19 cellular contexts compared by ENCODE assay signal in the genomic region with DNA sequence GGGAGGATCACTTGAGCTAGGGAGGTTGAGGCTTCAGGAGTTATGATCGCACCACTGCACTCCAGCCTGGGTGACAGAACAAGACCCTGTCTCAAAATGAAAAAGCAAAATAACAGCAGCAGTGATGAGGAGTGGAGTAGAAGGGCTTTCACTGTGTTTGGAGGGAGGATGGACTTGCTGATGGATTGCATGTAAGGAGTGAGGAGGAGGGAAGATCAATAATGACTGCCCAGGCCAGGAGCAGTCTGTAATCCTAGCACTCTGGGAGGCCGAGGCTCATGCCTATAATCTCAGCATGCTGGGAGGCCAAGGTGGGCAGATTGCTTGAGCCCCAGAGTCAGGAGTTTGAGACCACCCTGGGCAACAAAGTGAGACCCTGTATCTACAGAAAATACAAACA. TPM values are rescaled to one million over a fixed set of nuclear protein-coding genes. Genes with fewer than 3 reads are reported as not detected.
A peak's percentile ranks its signal among the peaks of the same experiment; 100 is the strongest.
DNase-seq lines count a peak whose midpoint lies in the region; ATAC-seq and TF ChIP-seq lines count a peak whose summit lies in the region.
"Had no signal": no experiment of that assay in that cellular context is flagged by ENCODE, and none has a peak within 500 bp of the region (broad histone marks: within the 10 kb centered on the region; RNA-seq: fewer than 3 reads in every experiment).

No MANE protein-coding gene starts in this region.

- no peaks in the 10 kb centered on the region for H3K36me3 ChIP-seq in Caco-2 (ENCODE audit: control insufficient read depth, insufficient read depth, low read length)
- H3K36me3 ChIP-seq: BE2C, BLaER1 had no signal

- DNase-seq in Caco-2 (no peak), T-helper 17 cell (no peak), osteocyte (ENCODE audit: extremely low spot score, unreplicated experiment) (peak; percentile 32), OCI-M1 (lab: John Stamatoyannopoulos, UW) (no peak)
- DNase-seq: 8988T; ACHN; BE2C; C1 segment of cervical spinal cord; Calu3; CD4-positive, alpha-beta memory T cell; CD4-positive, CD25-positive, alpha-beta regulatory T cell; CD8-positive, alpha-beta memory T cell; COR-L47; DMS79 treated with DMSO at 0.1 percent for 48 hours; GF-D8 had no signal

- no peak overlapping the region for H3K4me3 ChIP-seq in Caco-2 (ENCODE audit: low read depth, low read length)
- H3K4me3 ChIP-seq: BLaER1 had no signal

- no peaks in the 10 kb centered on the region for H3K27me3 ChIP-seq in Caco-2 (replicated peaks; ENCODE audit: control insufficient read depth, insufficient read depth, low read length)
- H3K27me3 ChIP-seq: BE2C, BLaER1 had no signal

- TF ChIP-seq CTCF in Caco-2 (IDR thresholded peaks at IDR 0.05; ENCODE audit: insufficient read depth in 1 of 2, low read depth in 1 of 2, low read length in 1 of 2, severe bottlenecking in 1 of 2, unreplicated experiment in 1 of 2) (no peak), osteocyte (IDR thresholded peaks at IDR 0.05) (no peak)

- no peaks in the 10 kb centered on the region for H3K9me3 ChIP-seq in Caco-2
- no peaks in the 10 kb centered on the region for H3K9me3 ChIP-seq in T-helper 17 cell (ENCODE audit: control insufficient read depth, low read length, poor library complexity, severe bottlenecking)
- H3K9me3 ChIP-seq: BE2C had no signal

- CTCF ChIA-PET in Caco-2 (lab: Charles Lee): no interaction called here

- peak overlapping the region; percentile 75 for H3K27ac Mint-ChIP-seq in Caco-2 (ENCODE audit: unreplicated experiment)
- H3K27ac Mint-ChIP-seq in T-helper 17 cell: no peak overlapping the region
- H3K27ac Mint-ChIP-seq in osteocyte (ENCODE audit: unreplicated experiment): no peak overlapping the region
- H3K27ac Mint-ChIP-seq: CD4-positive, CD25-positive, alpha-beta regulatory T cell; CD8-positive, alpha-beta memory T cell had no signal

- H3K36me3 Mint-ChIP-seq in Caco-2 (ENCODE audit: insufficient read depth, unreplicated experiment) (no peaks in the 10 kb centered on the region), T-helper 17 cell (ENCODE audit: low read depth) (no peaks in the 10 kb centered on the region), osteocyte (ENCODE audit: unreplicated experiment) (no peaks in the 10 kb centered on the region)
- H3K36me3 Mint-ChIP-seq: CD14-positive monocyte; CD4-positive, alpha-beta memory T cell; CD4-positive, CD25-positive, alpha-beta regulatory T cell; CD8-positive, alpha-beta memory T cell had no signal

- peaks cover 12% of the 10 kb centered on the region for H3K4me1 ChIP-seq in Caco-2
- H3K4me1 ChIP-seq: BE2C had no signal

- POLR2A ChIA-PET in Caco-2 (lab: Charles Lee): no interaction called here

- BruUV-seq in Caco-2 (replicated peaks; lab: Mats Ljungman, UMichigan): no TSS peak

- H3K4me3 Mint-ChIP-seq in Caco-2 (ENCODE audit: unreplicated experiment): no peak overlapping the region
- H3K4me3 Mint-ChIP-seq in T-helper 17 cell: peak overlapping the region; percentile 52
- no peak overlapping the region for H3K4me3 Mint-ChIP-seq in osteocyte (ENCODE audit: unreplicated experiment)
- H3K4me3 Mint-ChIP-seq: CD14-positive monocyte; CD4-positive, alpha-beta memory T cell; CD4-positive, CD25-positive, alpha-beta regulatory T cell; CD8-positive, alpha-beta memory T cell had no signal

- H3K4me1 Mint-ChIP-seq in Caco-2 (ENCODE audit: low read depth, unreplicated experiment) (peaks cover 16% of the 10 kb centered on the region), T-helper 17 cell (peaks cover 3% of the 10 kb centered on the region), osteocyte (ENCODE audit: unreplicated experiment) (no peaks in the 10 kb centered on the region)
- H3K4me1 Mint-ChIP-seq: CD4-positive, alpha-beta memory T cell; CD4-positive, CD25-positive, alpha-beta regulatory T cell; CD8-positive, alpha-beta memory T cell had no signal

- no peak for ATAC-seq in T-helper 17 cell
- ATAC-seq in GM21526 (IDR thresholded peaks at IDR 0.05; ENCODE audit: low FRiP score, unreplicated experiment): no peak
- ATAC-seq in GM18511 (IDR thresholded peaks at IDR 0.05; ENCODE audit: unreplicated experiment): no peak

- H3K27me3 Mint-ChIP-seq in Caco-2 (ENCODE audit: insufficient read depth, unreplicated experiment) (peaks cover under 1% of the 10 kb centered on the region), T-helper 17 cell (peaks cover 6% of the 10 kb centered on the region), osteocyte (ENCODE audit: unreplicated experiment) (peaks cover 16% of the 10 kb centered on the region)

- peaks cover 24% of the 10 kb centered on the region for H3K9me3 Mint-ChIP-seq in Caco-2 (ENCODE audit: unreplicated experiment)
- H3K9me3 Mint-ChIP-seq in osteocyte (ENCODE audit: unreplicated experiment): peaks cover 6% of the 10 kb centered on the region

- intact Hi-C loops in Caco-2 (cut with micrococcal nuclease; ENCODE audit: unreplicated experiment): no loop called here

RNA-seq across cellular contexts. Expression of a gene that starts 14.8 kb away (rescaled TPM):
- total RNA-seq in Caco-2 (2022): 34.5 and 39.4 TPM in 2 replicates
- 10 to 100 TPM; 32.6 to 32.8 TPM for total RNA-seq in T-helper 17 cell
- total RNA-seq in osteocyte: 19.7 and 23.0 TPM in 2 replicates

RNA-seq across cellular contexts. Expression of a gene that starts 55.6 kb away (rescaled TPM):
- total RNA-seq in Caco-2 (2022) (41.6 and 42.8 TPM in 2 replicates), T-helper 17 cell (10 to 100 TPM; 10.9 to 12.0 TPM), osteocyte (19.4 and 20.3 TPM in 2 replicates)
